In genomic region chr6:37365791-37366190, GRCh38 we compare ENCODE assay signal across 10 cellular contexts. TPM values are rescaled to one million over a fixed set of nuclear protein-coding genes. Genes with fewer than 3 reads are reported as not detected.
A peak's percentile ranks its signal among the peaks of the same experiment; 100 is the strongest.
DNase-seq lines count a peak whose midpoint lies in the region; ATAC-seq and TF ChIP-seq lines count a peak whose summit lies in the region.
"Had no signal": no experiment of that assay in that cellular context is flagged by ENCODE, and none has a peak within 500 bp of the region (broad histone marks: within the 10 kb centered on the region; RNA-seq: fewer than 3 reads in every experiment).

No MANE protein-coding gene starts in this region.

- WGBS in right cardiac atrium = 14% methylated on average over 2 of the region's 2 CpGs
- 44 to 56% methylated on average over 2 of the region's 2 CpGs for WGBS in lower leg skin, 2 donors

- H3K4me3 ChIP-seq in right cardiac atrium (ENCODE audit: low read length) (no peak overlapping the region), lower leg skin (ENCODE audit: low read depth, poor library complexity, severe bottlenecking) (no peak overlapping the region)

- ATAC-seq in right cardiac atrium = peak; percentile 53 to 60
- no peak for ATAC-seq in HG03460 (IDR thresholded peaks at IDR 0.05; ENCODE audit: unreplicated experiment)
- ATAC-seq: left colon had no signal

- no peak for TF ChIP-seq POLR2A in lower leg skin (IDR thresholded peaks at IDR 0.05)

- peaks cover 11% of the 10 kb centered on the region for H3K4me1 ChIP-seq in right cardiac atrium (ENCODE audit: control insufficient read depth, insufficient read depth, low read length)

- in situ Hi-C loops in KBM-7 (cut with MboI; ENCODE audit: low pct_unique_long_range_greater_than_20kb, low sequenced_read_pairs) = no loop called here

- no peak for TF ChIP-seq CTCF in lower leg skin (IDR thresholded peaks at IDR 0.05)

- H3K9me3 ChIP-seq in right cardiac atrium (ENCODE audit: control insufficient read depth, low read length) = no peaks in the 10 kb centered on the region

- DNase-seq in AG08395 (ENCODE audit: low spot score) (peak; percentile 10), KBM-7 (peak; percentile 7), amniotic epithelial cell (ENCODE audit: low read depth) (peak; percentile 17), right cardiac atrium (no peak), NCI-H226 (no peak), lower leg skin (ENCODE audit: low spot score in 2 of 2) (no peak), islet precursor cell (no peak)
- DNase-seq: left colon, T-helper 9 cell had no signal

- no peaks in the 10 kb centered on the region for H3K27me3 ChIP-seq in right cardiac atrium (ENCODE audit: control insufficient read depth, insufficient read depth)

- no peak overlapping the region for H3K27ac ChIP-seq in right cardiac atrium (ENCODE audit: low read length)

- intact Hi-C loops in right cardiac atrium (cut with DNase I) (no loop called here), lower leg skin (cut with DNase I; ENCODE audit: low total_unique reads) (no loop called here)

RNA-seq across cellular contexts. Expression of gene RNF8, which starts 12.0 kb away (rescaled TPM):
- 10 to 100 TPM; 18.0 to 22.9 (median 22.2) TPM for total RNA-seq in right cardiac atrium
- polyA plus RNA-seq in right cardiac atrium = 15.7 TPM
- total RNA-seq in lower leg skin = 10 to 100 TPM in 3 of 4 donors, 1 to 10 TPM in 1; 7.1 to 16.2 (median 12.9) TPM

Comparison
In these comparisons a context has a peak if more than half of its experiments do, and no peak if none do; other contexts are left out.
1. DNase-seq: peak in AG08395 (single experiment), KBM-7 (single experiment) and amniotic epithelial cell (single experiment); none in right cardiac atrium (0 of 3), NCI-H226 (single experiment), lower leg skin (0 of 2) and islet precursor cell (single experiment).